17 cellular contexts compared by ENCODE assay signal in genomic region chr13:47480121-47480520, GRCh38.
DNase-seq lines count a peak whose midpoint lies in the region; ATAC-seq and TF ChIP-seq lines count a peak whose summit lies in the region.
"Had no signal": no experiment of that assay in that cellular context is flagged by ENCODE, and none has a peak within 500 bp of the region (broad histone marks: within the 10 kb centered on the region; RNA-seq: fewer than 3 reads in every experiment).

No MANE protein-coding gene starts in this region.

- no peak overlapping the region for H3K4me3 Mint-ChIP-seq in activated CD4-positive, alpha-beta T cell treated with anti-CD3 and anti-CD28 coated beads, Interleukin-2, amount 10 ng/mL, durations not matched to agents 24 days and 14 days
- H3K4me3 Mint-ChIP-seq: brain; CD4-positive, CD25-positive, alpha-beta regulatory T cell; naive B cell had no signal

- H3K27ac Mint-ChIP-seq in activated CD4-positive, alpha-beta T cell treated with anti-CD3 and anti-CD28 coated beads, Interleukin-2, amount 10 ng/mL, durations not matched to agents 24 days and 14 days, result no peak overlapping the region
- H3K27ac Mint-ChIP-seq: brain; CD4-positive, CD25-positive, alpha-beta regulatory T cell; naive B cell had no signal

- H3K4me1 Mint-ChIP-seq in activated CD4-positive, alpha-beta T cell treated with anti-CD3 and anti-CD28 coated beads, Interleukin-2, amount 10 ng/mL, durations not matched to agents 24 days and 14 days, result no peaks in the 10 kb centered on the region
- H3K4me1 Mint-ChIP-seq: naive B cell had no signal

- ATAC-seq in GM21447 (IDR thresholded peaks at IDR 0.05; ENCODE audit: unreplicated experiment), result no peak
- ATAC-seq: left colon had no signal

- DNase-seq in ELR (ENCODE audit: low read depth) (peak; percentile 95), RPMI7951 (ENCODE audit: low read depth) (peak; percentile 86), epithelial cell of esophagus (ENCODE audit: low read depth) (peak; percentile 77), non-pigmented ciliary epithelial cell (ENCODE audit: low read depth) (peak; percentile 85), putamen (ENCODE audit: low spot score) (no peak), NCI-H2029 treated with DMSO at 0.1 percent for 48 hours (lab: John Stamatoyannopoulos, UW) (no peak)
- DNase-seq in activated CD4-positive, alpha-beta T cell treated with anti-CD3 and anti-CD28 coated beads, Interleukin-2, amount 10 ng/mL, durations not matched to agents 24 days and 14 days, result no peak
- DNase-seq: CD4-positive, CD25-positive, alpha-beta regulatory T cell; effector CD4-positive, alpha-beta T cell; left colon; naive B cell; SJCRH30; stimulated activated CD4-positive, alpha-beta T cell treated with anti-CD3 and anti-CD28 coated beads, Interleukin-2, amount 100 ng/mL, for 24 hours; stimulated activated CD8-positive, alpha-beta memory T cell treated with anti-CD3 and anti-CD28 coated beads, Interleukin-4, amount 100 ng/mL, for 48 hours; thyroid gland had no signal

- H3K27me3 Mint-ChIP-seq in activated CD4-positive, alpha-beta T cell treated with anti-CD3 and anti-CD28 coated beads, Interleukin-2, amount 10 ng/mL, durations not matched to agents 24 days and 14 days, result no peaks in the 10 kb centered on the region
- H3K27me3 Mint-ChIP-seq: brain; CD4-positive, CD25-positive, alpha-beta regulatory T cell; naive B cell had no signal

- intact Hi-C loops in activated CD4-positive, alpha-beta T cell treated with anti-CD3 and anti-CD28 coated beads, Interleukin-2, amount 10 ng/mL, durations not matched to agents 24 days and 14 days (cut with micrococcal nuclease), result no loop called here

- no peaks in the 10 kb centered on the region for H3K9me3 Mint-ChIP-seq in activated CD4-positive, alpha-beta T cell treated with anti-CD3 and anti-CD28 coated beads, Interleukin-2, amount 10 ng/mL, durations not matched to agents 24 days and 14 days

- no peaks in the 10 kb centered on the region for H3K36me3 Mint-ChIP-seq in activated CD4-positive, alpha-beta T cell treated with anti-CD3 and anti-CD28 coated beads, Interleukin-2, amount 10 ng/mL, durations not matched to agents 24 days and 14 days (ENCODE audit: low read depth)
- H3K36me3 Mint-ChIP-seq: brain; CD4-positive, CD25-positive, alpha-beta regulatory T cell; naive B cell had no signal

- H3K4me3 ChIP-seq in epithelial cell of esophagus (ENCODE audit: low read length), result no peak overlapping the region
- H3K4me3 ChIP-seq: SJCRH30, thyroid gland had no signal

- TF ChIP-seq CTCF in epithelial cell of esophagus (IDR thresholded peaks at IDR 0.05; ENCODE audit: insufficient read depth, low read depth, low read length, missing control alignments), result no peak

Comparison
In these comparisons a context has a peak if more than half of its experiments do, and no peak if none do; other contexts are left out.
1. DNase-seq: peak in ELR (single experiment), RPMI7951 (single experiment), epithelial cell of esophagus (single experiment) and non-pigmented ciliary epithelial cell (single experiment); none in activated CD4-positive, alpha-beta T cell treated with anti-CD3 and anti-CD28 coated beads, Interleukin-2, amount 10 ng/mL, durations not matched to agents 24 days and 14 days (single experiment), putamen (single experiment) and NCI-H2029 treated with DMSO at 0.1 percent for 48 hours (single experiment).